Comparison of ENCODE assay signal across 10 cellular contexts in the genomic region with DNA sequence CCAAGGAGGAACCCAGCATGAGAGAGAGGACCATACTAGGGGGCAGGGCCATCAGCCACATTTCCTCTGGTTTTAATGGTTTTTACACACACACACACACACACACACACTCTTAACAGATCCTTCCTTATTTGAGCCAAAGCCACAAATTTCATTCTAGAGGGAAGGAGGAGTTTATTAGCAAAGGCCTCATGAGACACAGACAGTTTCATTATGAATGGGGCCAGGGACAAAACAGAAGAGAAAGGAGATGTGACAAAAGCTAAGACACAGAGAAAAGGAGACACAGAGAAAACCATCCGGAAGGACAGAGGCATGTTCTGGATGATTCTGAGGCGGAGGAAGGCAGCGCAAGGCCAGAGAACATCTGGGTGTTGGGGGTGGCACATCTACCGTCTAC. TPM values are rescaled to one million over a fixed set of nuclear protein-coding genes. Genes with fewer than 3 reads are reported as not detected.
DNase-seq lines count a peak whose midpoint lies in the region; ATAC-seq and TF ChIP-seq lines count a peak whose summit lies in the region.
"Had no signal": no experiment of that assay in that cellular context is flagged by ENCODE, and none has a peak within 500 bp of the region (broad histone marks: within the 10 kb centered on the region; RNA-seq: fewer than 3 reads in every experiment).

No MANE protein-coding gene starts in this region.

- peak overlapping the region; percentile 7 for H3K27ac Mint-ChIP-seq in Caco-2 (ENCODE audit: unreplicated experiment)

- no peaks in the 10 kb centered on the region for H3K27me3 ChIP-seq in Caco-2 (replicated peaks; ENCODE audit: control insufficient read depth, insufficient read depth, low read length)
- H3K27me3 ChIP-seq in left lung, result no peaks in the 10 kb centered on the region
- H3K27me3 ChIP-seq: uterus had no signal

- peak overlapping the region; percentile 53 to 89 for H3K27ac ChIP-seq in left lung
- H3K27ac ChIP-seq: SK-N-MC, uterus had no signal

- TF ChIP-seq CTCF in Caco-2 (IDR thresholded peaks at IDR 0.05; ENCODE audit: insufficient read depth in 1 of 2, low read depth in 1 of 2, low read length in 1 of 2, severe bottlenecking in 1 of 2, unreplicated experiment in 1 of 2) (no peak), left lung (IDR thresholded peaks at IDR 0.05) (no peak)

- H3K4me1 Mint-ChIP-seq in Caco-2 (ENCODE audit: low read depth, unreplicated experiment), result peaks cover 26% of the 10 kb centered on the region

- POLR2A ChIA-PET in Caco-2 (lab: Charles Lee), result interaction anchor here (0.5 kb wide), 1 partner anchor 298 kb away, joined by 3 read pairs; a partner anchor contains a TSS

- intact Hi-C loops in Caco-2 (cut with micrococcal nuclease; ENCODE audit: unreplicated experiment), result no loop called here
- intact Hi-C loops in left lung (cut with DNase I), result no loop called here

- H3K4me1 ChIP-seq in Caco-2 (peaks cover 18% of the 10 kb centered on the region), left lung (peaks cover 8 to 73% of the 10 kb centered on the region in 2 donors)
- H3K4me1 ChIP-seq: uterus had no signal

- no peaks in the 10 kb centered on the region for H3K9me3 Mint-ChIP-seq in Caco-2 (ENCODE audit: unreplicated experiment)

- peak; percentile 15 for ATAC-seq in GM19468 (IDR thresholded peaks at IDR 0.05; ENCODE audit: extremely low read depth, unreplicated experiment)
- peak; percentile 14 for ATAC-seq in left lung

- BruUV-seq in Caco-2 (replicated peaks; lab: Mats Ljungman, UMichigan), result no TSS peak

- peaks cover 75% of the 10 kb centered on the region for H3K36me3 Mint-ChIP-seq in Caco-2 (ENCODE audit: insufficient read depth, unreplicated experiment)

- peak overlapping the region; percentile 1 for H3K4me3 Mint-ChIP-seq in Caco-2 (ENCODE audit: unreplicated experiment)

- H3K4me3 ChIP-seq in Caco-2 (ENCODE audit: low read depth, low read length) (no peak overlapping the region), left lung (peak overlapping the region in 1 of 2 donors; percentile 2)
- H3K4me3 ChIP-seq: SK-N-MC, uterus had no signal

- no peaks in the 10 kb centered on the region for H3K9me3 ChIP-seq in Caco-2
- no peaks in the 10 kb centered on the region for H3K9me3 ChIP-seq in left lung
- H3K9me3 ChIP-seq: uterus had no signal

- DNase-seq in Caco-2, result no peak
- peak; percentile 99 for DNase-seq in MV-4-11 (lab: John Stamatoyannopoulos, UW)
- DNase-seq in left lung, result no peak
- DNase-seq in DMS153 (lab: John Stamatoyannopoulos, UW), result no peak
- no peak for DNase-seq in islet precursor cell
- no peak for DNase-seq in OCI-M2 (lab: John Stamatoyannopoulos, UW; ENCODE audit: unreplicated experiment)
- DNase-seq in T-helper 9 cell, result no peak
- DNase-seq: uterus had no signal

- H3K36me3 ChIP-seq in Caco-2 (ENCODE audit: control insufficient read depth, insufficient read depth, low read length) (peaks cover 1% of the 10 kb centered on the region; the same call in 1 of the 2 replicates), left lung (peaks cover 0 to 75% of the 10 kb centered on the region in 2 donors)
- H3K36me3 ChIP-seq: uterus had no signal

- CTCF ChIA-PET in Caco-2 (lab: Charles Lee), result no interaction called here

- H3K27me3 Mint-ChIP-seq in Caco-2 (ENCODE audit: insufficient read depth, unreplicated experiment), result no peaks in the 10 kb centered on the region

RNA-seq across cellular contexts. Expression of a gene that starts 32.2 kb away (rescaled TPM):
- 32.1 and 37.4 TPM in 2 replicates for total RNA-seq in Caco-2 (2022)
- 10 to 100 TPM; 45.3 to 52.8 TPM for total RNA-seq in left lung
